Comparison of ENCODE assay signal across 8 cellular contexts in genomic region chr14:32933943-32934890, GRCh38. TPM values are rescaled to one million over a fixed set of nuclear protein-coding genes. Genes with fewer than 3 reads are reported as not detected.
DNase-seq lines count a peak whose midpoint lies in the region; ATAC-seq and TF ChIP-seq lines count a peak whose summit lies in the region.

No MANE protein-coding gene starts in this region.

- TF ChIP-seq CTCF in cardiac fibroblast (IDR thresholded peaks at IDR 0.05; ENCODE audit: low read depth, low read length) (no peak), thoracic aorta (IDR thresholded peaks at IDR 0.05) (no peak)

- H3K4me3 ChIP-seq in cardiac fibroblast (replicated peaks in 1 of 2; ENCODE audit: low read depth in 2 of 2, low read length in 2 of 2) (peak overlapping the region; percentile 40 to 46), thoracic aorta (peak overlapping the region; percentile 80)

- no peaks in the 10 kb centered on the region for H3K36me3 ChIP-seq in thoracic aorta

- H3K27me3 ChIP-seq in thoracic aorta (replicated peaks; ENCODE audit: insufficient read depth), result no peaks in the 10 kb centered on the region

- DNase-seq in COLO668 (lab: John Stamatoyannopoulos, UW; ENCODE audit: unreplicated experiment) (peak; percentile 84), NCI-H1417 treated with DMSO at 0.1 percent for 48 hours (lab: John Stamatoyannopoulos, UW) (peak; percentile 44), cardiac fibroblast (ENCODE audit: low read depth in 2 of 2) (peak; percentile 35 to 47), left lobe of liver (ENCODE audit: low spot score) (no peak), thoracic aorta (ENCODE audit: low spot score) (no peak)
- no peak for DNase-seq in stimulated activated CD8-positive, alpha-beta memory T cell treated with anti-CD3 and anti-CD28 coated beads, Interleukin-4, amount 100 ng/mL, for 48 hours

- ATAC-seq in left lobe of liver (peak; percentile 21), thoracic aorta (ENCODE audit: insufficient number of reproducible peaks, low FRiP score, low read depth) (no peak), HG02678 (IDR thresholded peaks at IDR 0.05; ENCODE audit: unreplicated experiment) (no peak), GM18861 (IDR thresholded peaks at IDR 0.05; ENCODE audit: unreplicated experiment) (no peak)

- no peaks in the 10 kb centered on the region for H3K9me3 ChIP-seq in thoracic aorta

- H3K27ac ChIP-seq in thoracic aorta, result no peak overlapping the region

- H3K4me1 ChIP-seq in thoracic aorta (ENCODE audit: control insufficient read depth in 1 of 2, low read depth in 2 of 2), result peaks cover 16 to 30% of the 10 kb centered on the region in 2 donors

RNA-seq across cellular contexts. Expression of gene NPAS3, which starts 4.5 kb away (rescaled TPM):
- total RNA-seq in left lobe of liver (not detected), thoracic aorta (1 to 10 TPM in 1 of 2 donors, not detected in 1; 1.1 TPM)

Comparison
In these comparisons a context has a peak if more than half of its experiments do, and no peak if none do; other contexts are left out.
1. DNase-seq: peak in COLO668 (single experiment), NCI-H1417 treated with DMSO at 0.1 percent for 48 hours (single experiment) and cardiac fibroblast (2 of 2); none in left lobe of liver (single experiment), thoracic aorta (single experiment) and stimulated activated CD8-positive, alpha-beta memory T cell treated with anti-CD3 and anti-CD28 coated beads, Interleukin-4, amount 100 ng/mL, for 48 hours (single experiment).